In the genomic region with DNA sequence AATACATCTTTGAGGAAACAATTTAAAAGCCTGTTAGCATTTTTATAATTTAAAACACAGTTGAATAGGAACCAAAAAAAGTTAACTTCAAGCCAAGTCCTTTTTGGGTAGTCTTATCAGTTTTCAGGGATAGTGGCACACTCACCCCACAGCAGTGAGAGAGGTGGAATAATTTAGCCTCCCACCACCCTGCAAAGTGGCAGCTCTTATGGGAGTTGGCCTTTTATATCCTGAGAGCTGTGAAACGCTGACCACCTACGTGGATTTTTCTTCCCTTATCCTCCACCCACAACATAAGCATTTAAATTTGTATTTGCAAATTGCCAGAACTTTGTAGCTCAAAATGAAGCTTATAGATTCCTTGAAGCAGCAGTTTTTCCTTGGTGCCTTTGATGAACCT, we compare ENCODE assay signal across 21 cellular contexts.
A peak's percentile ranks its signal among the peaks of the same experiment; 100 is the strongest.
DNase-seq lines count a peak whose midpoint lies in the region; TF ChIP-seq lines count a peak whose summit lies in the region.
"Had no signal": no experiment of that assay in that cellular context is flagged by ENCODE, and none has a peak within 500 bp of the region (broad histone marks: within the 10 kb centered on the region; RNA-seq: fewer than 3 reads in every experiment).

No MANE protein-coding gene starts in this region.

- H3K27ac Mint-ChIP-seq in chondrocyte (ENCODE audit: unreplicated experiment) = no peak overlapping the region
- H3K27ac Mint-ChIP-seq: CD4-positive, alpha-beta memory T cell; IgD-negative memory B cell had no signal

- no peak overlapping the region for H3K4me3 Mint-ChIP-seq in chondrocyte (ENCODE audit: unreplicated experiment)
- H3K4me3 Mint-ChIP-seq: CD4-positive, alpha-beta memory T cell; IgD-negative memory B cell had no signal

- H3K79me2 ChIP-seq in trophoblast cell (ENCODE audit: control insufficient read depth, insufficient read depth, low read length, poor library complexity) = no peaks in the 10 kb centered on the region

- no peak overlapping the region for H2AK5ac ChIP-seq in trophoblast cell (ENCODE audit: low read length)

- H3K4me1 ChIP-seq in left ventricle myocardium inferior (peaks cover 15% of the 10 kb centered on the region), right atrium auricular region (no peaks in the 10 kb centered on the region), ascending aorta (peaks cover 0 to 28% of the 10 kb centered on the region in 2 donors), trophoblast cell (ENCODE audit: control insufficient read depth in 1 of 2, insufficient read depth in 2 of 2, low read length in 2 of 2) (no peaks in the 10 kb centered on the region)
- H3K4me1 ChIP-seq: A549, HAP-1 had no signal

- H3K27ac ChIP-seq in left ventricle myocardium inferior (replicated peaks) (peak overlapping the region; percentile 36), right atrium auricular region (no peak overlapping the region), ascending aorta (peak overlapping the region; percentile 53 to 71), trophoblast cell (ENCODE audit: low read depth, low read length) (no peak overlapping the region)
- H3K27ac ChIP-seq: 22Rv1, A549, C4-2B, HL-60 had no signal

- H4K91ac ChIP-seq in trophoblast cell (ENCODE audit: low read depth, low read length) = no peak overlapping the region

- no peak for DNase-seq in left ventricle myocardium inferior
- DNase-seq in right atrium auricular region (ENCODE audit: low spot score) = no peak
- no peak for DNase-seq in ascending aorta (ENCODE audit: low spot score in 2 of 2)
- no peak for DNase-seq in trophoblast cell
- no peak for DNase-seq in H4 (ENCODE audit: low spot score)
- DNase-seq in HuH-7.5 (ENCODE audit: low spot score) = no peak
- DNase-seq in H7 = no peak
- no peak for DNase-seq in chondrocyte (ENCODE audit: low spot score)
- DNase-seq: AML-193; Calu3; CD4-positive, alpha-beta memory T cell; DMS79 treated with DMSO at 0.1 percent for 48 hours; GF-D8; GOT3; KBM-7 had no signal

- peaks cover 43% of the 10 kb centered on the region for H3K36me3 Mint-ChIP-seq in chondrocyte (ENCODE audit: low read depth)
- H3K36me3 Mint-ChIP-seq: CD4-positive, alpha-beta memory T cell had no signal

- H3K79me1 ChIP-seq in trophoblast cell (ENCODE audit: low read length) = no peaks in the 10 kb centered on the region

- no peak overlapping the region for H3K4me3 ChIP-seq in left ventricle myocardium inferior
- H3K4me3 ChIP-seq in right atrium auricular region = no peak overlapping the region
- H3K4me3 ChIP-seq in ascending aorta = no peak overlapping the region
- H3K4me3 ChIP-seq in trophoblast cell (ENCODE audit: low read depth, low read length) = no peak overlapping the region
- H3K4me3 ChIP-seq in H7 (ENCODE audit: insufficient read depth, low read depth, low read length) = no peak overlapping the region
- H3K4me3 ChIP-seq: A549, HAP-1 had no signal

- no peak overlapping the region for H3K4me2 ChIP-seq in trophoblast cell (ENCODE audit: low read length)
- H3K4me2 ChIP-seq: A549 had no signal

- no peak overlapping the region for H4K12ac ChIP-seq in trophoblast cell (ENCODE audit: low read depth, low read length)

- H2AFZ ChIP-seq in trophoblast cell (ENCODE audit: insufficient read depth, low read length, poor library complexity) = no peak overlapping the region

- H3K4ac ChIP-seq in trophoblast cell (ENCODE audit: low read depth, low read length) = no peak overlapping the region

- H4K8ac ChIP-seq in trophoblast cell (ENCODE audit: low read depth, low read length) = no peak overlapping the region

- H3K27me3 ChIP-seq in left ventricle myocardium inferior (ENCODE audit: low read depth) (no peaks in the 10 kb centered on the region), right atrium auricular region (no peaks in the 10 kb centered on the region), ascending aorta (no peaks in the 10 kb centered on the region), trophoblast cell (ENCODE audit: insufficient read depth, low read length) (no peaks in the 10 kb centered on the region), H7 (ENCODE audit: control insufficient read depth, insufficient read depth, low read length) (no peaks in the 10 kb centered on the region)

- no peaks in the 10 kb centered on the region for H3K27me3 Mint-ChIP-seq in chondrocyte (ENCODE audit: low read depth)
- H3K27me3 Mint-ChIP-seq: IgD-negative memory B cell had no signal

- no peak overlapping the region for H3K14ac ChIP-seq in trophoblast cell (ENCODE audit: low read length)

- intact Hi-C loops in left ventricle myocardium inferior (cut with micrococcal nuclease) (no loop called here), ascending aorta (cut with DNase I) (loop anchor here (5.0 kb wide), 1 partner anchor 245 kb away; no protein-coding TSS in a partner anchor)

- H3K36me3 ChIP-seq in left ventricle myocardium inferior = peaks cover 64% of the 10 kb centered on the region
- peaks cover 19% of the 10 kb centered on the region for H3K36me3 ChIP-seq in right atrium auricular region
- peaks cover 14 to 46% of the 10 kb centered on the region in 2 donors for H3K36me3 ChIP-seq in ascending aorta
- peaks cover 13 to 24% of the 10 kb centered on the region in 2 experiments for H3K36me3 ChIP-seq in trophoblast cell (ENCODE audit: control insufficient read depth in 1 of 2, insufficient read depth in 2 of 2, low read length in 2 of 2)
- peaks cover 6% of the 10 kb centered on the region; the same call in 1 of the 2 replicates for H3K36me3 ChIP-seq in H7 (replicated peaks; ENCODE audit: control insufficient read depth, insufficient read depth, low read length)

- H2BK5ac ChIP-seq in trophoblast cell (ENCODE audit: low read depth, low read length, poor library complexity) = no peak overlapping the region

- H3K23ac ChIP-seq in trophoblast cell (ENCODE audit: low read length) = no peak overlapping the region

- H3K18ac ChIP-seq in trophoblast cell (ENCODE audit: low read length) = no peak overlapping the region

- H2BK120ac ChIP-seq in trophoblast cell (ENCODE audit: insufficient read depth, low read length, poor library complexity) = no peak overlapping the region

- H3K9ac ChIP-seq in trophoblast cell (ENCODE audit: low read length) = peak overlapping the region; percentile 68

- H3K4me1 Mint-ChIP-seq in chondrocyte (ENCODE audit: low read depth) = peaks cover 24% of the 10 kb centered on the region
- H3K4me1 Mint-ChIP-seq: IgD-negative memory B cell had no signal

- TF ChIP-seq CTCF in left ventricle myocardium inferior (IDR thresholded peaks at IDR 0.05; ENCODE audit: borderline replicate concordance) (no peak), right atrium auricular region (IDR thresholded peaks at IDR 0.05) (no peak), ascending aorta (IDR thresholded peaks at IDR 0.05) (no peak), chondrocyte (IDR thresholded peaks at IDR 0.05) (no peak)

- no peaks in the 10 kb centered on the region for H3K9me3 Mint-ChIP-seq in chondrocyte (ENCODE audit: low read depth)
- H3K9me3 Mint-ChIP-seq: CD4-positive, alpha-beta memory T cell had no signal

- H3K9me3 ChIP-seq in left ventricle myocardium inferior (replicated peaks) (no peaks in the 10 kb centered on the region), right atrium auricular region (no peaks in the 10 kb centered on the region), ascending aorta (no peaks in the 10 kb centered on the region), trophoblast cell (ENCODE audit: insufficient read depth, low read depth, low read length) (no peaks in the 10 kb centered on the region)
- H3K9me3 ChIP-seq: A549, HAP-1 had no signal

- H2BK12ac ChIP-seq in trophoblast cell (ENCODE audit: low read length) = no peak overlapping the region

- WGBS in trophoblast cell (ENCODE audit: extremely low coverage, insufficient coverage, insufficient read length) = no CpG with 5 or more reads among the region's 2 CpGs

Comparison
In these comparisons a context has a peak if more than half of its experiments do, and no peak if none do; other contexts are left out.
1. H3K27ac ChIP-seq: peak in left ventricle myocardium inferior (single experiment) and ascending aorta (2 of 2); none in right atrium auricular region (0 of 2) and trophoblast cell (single experiment).